ENCODE assay signal across 1 cellular context in the genomic region with DNA sequence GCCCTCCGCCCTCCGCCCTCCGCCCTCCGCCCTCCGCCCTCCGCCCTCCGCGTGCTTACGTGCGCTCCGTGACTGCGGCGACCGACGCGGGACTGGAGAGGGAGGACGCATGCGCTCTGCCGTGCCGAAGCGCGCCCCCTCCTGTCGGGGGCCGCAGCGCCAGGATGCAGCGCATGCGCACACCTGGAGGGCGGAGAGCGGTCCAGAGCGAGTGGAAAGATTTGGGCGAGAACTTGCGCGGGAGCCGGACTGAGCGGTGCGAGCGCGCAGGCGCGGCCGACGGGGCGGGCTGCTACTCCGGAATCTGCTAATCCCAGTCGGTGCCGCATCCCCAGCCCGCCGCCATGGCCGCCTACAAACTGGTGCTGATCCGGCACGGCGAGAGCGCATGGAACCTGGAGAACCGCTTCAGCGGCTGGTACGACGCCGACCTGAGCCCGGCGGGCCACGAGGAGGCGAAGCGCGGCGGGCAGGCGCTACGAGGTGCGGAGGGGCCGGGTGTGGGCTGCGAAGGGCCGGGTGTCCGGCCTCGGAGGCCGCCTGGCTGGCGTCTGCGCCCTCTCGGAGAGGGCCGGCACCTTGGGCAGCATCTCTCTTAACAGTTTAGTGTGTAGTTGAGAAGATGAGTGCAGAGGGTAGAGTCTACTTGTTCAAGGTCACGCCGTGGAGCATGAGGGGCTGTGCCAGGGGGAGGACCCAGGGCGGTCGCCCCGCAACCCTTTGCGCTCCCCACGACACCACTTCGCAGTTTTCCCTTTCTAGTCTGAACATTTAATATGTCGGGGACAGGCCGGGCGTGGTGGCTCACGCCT.
TF ChIP-seq lines count a peak whose summit lies in the region.

A gene (plus strand): TSS at position 228 of the 812 bp plus-strand sequence. CDS start 117 bp downstream, at position 345.

TF ChIP-seq in GM12878, 131 proteins besides CTCF, POLR2A, EP300 and RAD21 (continued from another document):
- TF ChIP-seq PAX5 (IDR thresholded peaks at IDR 0.05; ENCODE audit: borderline replicate concordance, low read depth, low read length) (no peak), RAD51 (IDR thresholded peaks at IDR 0.05) (no peak), BMI1 (IDR thresholded peaks at IDR 0.05; ENCODE audit: borderline replicate concordance) (no peak), ZNF207 (IDR thresholded peaks at IDR 0.05; ENCODE audit: borderline replicate concordance) (peak; percentile 87), MYC (IDR thresholded peaks at IDR 0.05; ENCODE audit: insufficient read depth, insufficient read length, insufficient replicate concordance, low read length, severe bottlenecking) (no peak), NFIC (IDR thresholded peaks at IDR 0.05; ENCODE audit: low read depth, low read length) (no peak), RBBP5 (conservative IDR thresholded peaks at IDR 0.05) (no peak), TCF3 (IDR thresholded peaks at IDR 0.05; ENCODE audit: borderline replicate concordance, insufficient read depth, low read depth, low read length) (no peak), POLR2AphosphoS5 (IDR thresholded peaks at IDR 0.05; ENCODE audit: low read length) (peak; percentile 57; the same call in 1 of the 2 replicates), ASH2L (IDR thresholded peaks at IDR 0.05; ENCODE audit: borderline replicate concordance, low read depth) (no peak)
- TF ChIP-seq, protein P1, sequence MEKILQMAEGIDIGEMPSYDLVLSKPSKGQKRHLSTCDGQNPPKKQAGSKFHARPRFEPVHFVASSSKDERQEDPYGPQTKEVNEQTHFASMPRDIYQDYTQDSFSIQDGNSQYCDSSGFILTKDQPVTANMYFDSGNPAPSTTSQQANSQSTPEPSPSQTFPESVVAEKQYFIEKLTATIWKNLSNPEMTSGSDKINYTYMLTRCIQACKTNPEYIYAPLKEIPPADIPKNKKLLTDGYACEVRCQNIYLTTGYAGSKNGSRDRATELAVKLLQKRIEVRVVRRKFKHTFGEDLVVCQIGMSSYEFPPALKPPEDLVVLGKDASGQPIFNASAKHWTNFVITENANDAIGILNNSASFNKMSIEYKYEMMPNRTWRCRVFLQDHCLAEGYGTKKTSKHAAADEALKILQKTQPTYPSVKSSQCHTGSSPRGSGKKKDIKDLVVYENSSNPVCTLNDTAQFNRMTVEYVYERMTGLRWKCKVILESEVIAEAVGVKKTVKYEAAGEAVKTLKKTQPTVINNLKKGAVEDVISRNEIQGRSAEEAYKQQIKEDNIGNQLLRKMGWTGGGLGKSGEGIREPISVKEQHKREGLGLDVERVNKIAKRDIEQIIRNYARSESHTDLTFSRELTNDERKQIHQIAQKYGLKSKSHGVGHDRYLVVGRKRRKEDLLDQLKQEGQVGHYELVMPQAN (conservative IDR thresholded peaks at IDR 0.05) = no peak; the same call in none of the 2 replicates
- TF ChIP-seq, protein P2, sequence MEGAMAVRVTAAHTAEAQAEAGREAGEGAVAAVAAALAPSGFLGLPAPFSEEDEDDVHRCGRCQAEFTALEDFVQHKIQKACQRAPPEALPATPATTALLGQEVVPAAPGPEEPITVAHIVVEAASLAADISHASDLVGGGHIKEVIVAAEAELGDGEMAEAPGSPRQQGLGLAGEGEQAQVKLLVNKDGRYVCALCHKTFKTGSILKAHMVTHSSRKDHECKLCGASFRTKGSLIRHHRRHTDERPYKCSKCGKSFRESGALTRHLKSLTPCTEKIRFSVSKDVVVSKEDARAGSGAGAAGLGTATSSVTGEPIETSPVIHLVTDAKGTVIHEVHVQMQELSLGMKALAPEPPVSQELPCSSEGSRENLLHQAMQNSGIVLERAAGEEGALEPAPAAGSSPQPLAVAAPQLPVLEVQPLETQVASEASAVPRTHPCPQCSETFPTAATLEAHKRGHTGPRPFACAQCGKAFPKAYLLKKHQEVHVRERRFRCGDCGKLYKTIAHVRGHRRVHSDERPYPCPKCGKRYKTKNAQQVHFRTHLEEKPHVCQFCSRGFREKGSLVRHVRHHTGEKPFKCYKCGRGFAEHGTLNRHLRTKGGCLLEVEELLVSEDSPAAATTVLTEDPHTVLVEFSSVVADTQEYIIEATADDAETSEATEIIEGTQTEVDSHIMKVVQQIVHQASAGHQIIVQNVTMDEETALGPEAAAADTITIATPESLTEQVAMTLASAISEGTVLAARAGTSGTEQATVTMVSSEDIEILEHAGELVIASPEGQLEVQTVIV (IDR thresholded peaks at IDR 0.05; ENCODE audit: borderline replicate concordance, partially characterized antibody) = no peak
- TF ChIP-seq, protein P3, sequence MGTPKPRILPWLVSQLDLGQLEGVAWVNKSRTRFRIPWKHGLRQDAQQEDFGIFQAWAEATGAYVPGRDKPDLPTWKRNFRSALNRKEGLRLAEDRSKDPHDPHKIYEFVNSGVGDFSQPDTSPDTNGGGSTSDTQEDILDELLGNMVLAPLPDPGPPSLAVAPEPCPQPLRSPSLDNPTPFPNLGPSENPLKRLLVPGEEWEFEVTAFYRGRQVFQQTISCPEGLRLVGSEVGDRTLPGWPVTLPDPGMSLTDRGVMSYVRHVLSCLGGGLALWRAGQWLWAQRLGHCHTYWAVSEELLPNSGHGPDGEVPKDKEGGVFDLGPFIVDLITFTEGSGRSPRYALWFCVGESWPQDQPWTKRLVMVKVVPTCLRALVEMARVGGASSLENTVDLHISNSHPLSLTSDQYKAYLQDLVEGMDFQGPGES (IDR thresholded peaks at IDR 0.05) = no peak
- TF ChIP-seq, protein P4, sequence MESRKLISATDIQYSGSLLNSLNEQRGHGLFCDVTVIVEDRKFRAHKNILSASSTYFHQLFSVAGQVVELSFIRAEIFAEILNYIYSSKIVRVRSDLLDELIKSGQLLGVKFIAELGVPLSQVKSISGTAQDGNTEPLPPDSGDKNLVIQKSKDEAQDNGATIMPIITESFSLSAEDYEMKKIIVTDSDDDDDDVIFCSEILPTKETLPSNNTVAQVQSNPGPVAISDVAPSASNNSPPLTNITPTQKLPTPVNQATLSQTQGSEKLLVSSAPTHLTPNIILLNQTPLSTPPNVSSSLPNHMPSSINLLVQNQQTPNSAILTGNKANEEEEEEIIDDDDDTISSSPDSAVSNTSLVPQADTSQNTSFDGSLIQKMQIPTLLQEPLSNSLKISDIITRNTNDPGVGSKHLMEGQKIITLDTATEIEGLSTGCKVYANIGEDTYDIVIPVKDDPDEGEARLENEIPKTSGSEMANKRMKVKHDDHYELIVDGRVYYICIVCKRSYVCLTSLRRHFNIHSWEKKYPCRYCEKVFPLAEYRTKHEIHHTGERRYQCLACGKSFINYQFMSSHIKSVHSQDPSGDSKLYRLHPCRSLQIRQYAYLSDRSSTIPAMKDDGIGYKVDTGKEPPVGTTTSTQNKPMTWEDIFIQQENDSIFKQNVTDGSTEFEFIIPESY (IDR thresholded peaks at IDR 0.05) = no peak
